Comparison of ENCODE assay signal across 3 cellular contexts in genomic region chr11:121795206-121795605, GRCh38.
TF ChIP-seq lines count a peak whose summit lies in the region.

No MANE protein-coding gene starts in this region.

TF ChIP-seq in SK-N-SH treated with all-trans-retinoic acid at 6 μM for 48 hours, 23 proteins besides CTCF, POLR2A, EP300 and RAD21:
- TF ChIP-seq, protein P1, sequence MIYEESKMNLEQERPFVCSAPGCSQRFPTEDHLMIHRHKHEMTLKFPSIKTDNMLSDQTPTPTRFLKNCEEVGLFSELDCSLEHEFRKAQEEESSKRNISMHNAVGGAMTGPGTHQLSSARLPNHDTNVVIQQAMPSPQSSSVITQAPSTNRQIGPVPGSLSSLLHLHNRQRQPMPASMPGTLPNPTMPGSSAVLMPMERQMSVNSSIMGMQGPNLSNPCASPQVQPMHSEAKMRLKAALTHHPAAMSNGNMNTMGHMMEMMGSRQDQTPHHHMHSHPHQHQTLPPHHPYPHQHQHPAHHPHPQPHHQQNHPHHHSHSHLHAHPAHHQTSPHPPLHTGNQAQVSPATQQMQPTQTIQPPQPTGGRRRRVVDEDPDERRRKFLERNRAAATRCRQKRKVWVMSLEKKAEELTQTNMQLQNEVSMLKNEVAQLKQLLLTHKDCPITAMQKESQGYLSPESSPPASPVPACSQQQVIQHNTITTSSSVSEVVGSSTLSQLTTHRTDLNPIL (CRISPR knock-in tag; IDR thresholded peaks at IDR 0.05; ENCODE audit: low read depth), result no peak
- TF ChIP-seq ZC3H10 (CRISPR knock-in tag; IDR thresholded peaks at IDR 0.05) (no peak), ARNTL (CRISPR knock-in tag; IDR thresholded peaks at IDR 0.05; ENCODE audit: borderline replicate concordance, low read depth) (no peak), ZNF70 (CRISPR knock-in tag; IDR thresholded peaks at IDR 0.05) (no peak), TSHZ2 (CRISPR knock-in tag; IDR thresholded peaks at IDR 0.05) (no peak), BACH2 (CRISPR knock-in tag; IDR thresholded peaks at IDR 0.05; ENCODE audit: borderline replicate concordance) (no peak), ZFP3 (CRISPR knock-in tag; IDR thresholded peaks at IDR 0.05) (no peak), CSDC2 (CRISPR knock-in tag; IDR thresholded peaks at IDR 0.05) (no peak), PPARA (CRISPR knock-in tag; IDR thresholded peaks at IDR 0.05; ENCODE audit: borderline replicate concordance) (no peak), ZNF8 (CRISPR knock-in tag; IDR thresholded peaks at IDR 0.05) (no peak), ISL1 (CRISPR knock-in tag; IDR thresholded peaks at IDR 0.05) (no peak), ESRRG (CRISPR knock-in tag; IDR thresholded peaks at IDR 0.05) (no peak), GLIS3 (CRISPR knock-in tag; IDR thresholded peaks at IDR 0.05) (no peak), CSRNP3 (CRISPR knock-in tag; IDR thresholded peaks at IDR 0.05) (no peak), ZNF565 (CRISPR knock-in tag; conservative IDR thresholded peaks at IDR 0.05; ENCODE audit: low read depth) (no peak), RARB (CRISPR knock-in tag; IDR thresholded peaks at IDR 0.05) (no peak), SNAI2 (CRISPR knock-in tag; IDR thresholded peaks at IDR 0.05) (no peak), TCF4 (CRISPR knock-in tag; IDR thresholded peaks at IDR 0.05; ENCODE audit: borderline replicate concordance) (no peak)

TF ChIP-seq in H1, 55 proteins besides CTCF, POLR2A, EP300 and RAD21:
- 0 out of 2 replicates have a peak, but pooled peaks have one; percentile 19 for TF ChIP-seq YY1 (IDR thresholded peaks at IDR 0.05; ENCODE audit: low read depth, low read length)
- TF ChIP-seq BCL11A (IDR thresholded peaks at IDR 0.05; ENCODE audit: low read depth in 2 of 2, low read length in 2 of 2), result no peak

TF ChIP-seq in neural cell, 6 proteins besides CTCF, POLR2A, EP300 and RAD21:
- TF ChIP-seq TAF1 (IDR thresholded peaks at IDR 0.05; ENCODE audit: low read depth) (no peak), POLR2AphosphoS5 (IDR thresholded peaks at IDR 0.05) (no peak)
